21 cellular contexts compared by ENCODE assay signal in genomic region chr2:1818811-1819210, GRCh38.
"Had no signal": no experiment of that assay in that cellular context is flagged by ENCODE, and none has a peak within 500 bp of the region (broad histone marks: within the 10 kb centered on the region; RNA-seq: fewer than 3 reads in every experiment).

No MANE protein-coding gene starts in this region.

- H3K36me3 ChIP-seq: stomach, tibial artery had no signal

- H3K9me3 ChIP-seq: psoas muscle, stomach, tibial artery had no signal

- H3K79me2 ChIP-seq: parathyroid adenoma had no signal

- DNase-seq: activated CD4-positive, alpha-beta T cell treated with anti-CD3 and anti-CD28 coated beads for 1 hour; activated CD4-positive, alpha-beta T cell treated with anti-CD3 and anti-CD28 coated beads, Interleukin-2, amount 50 U/mL, for 1 hour; activated CD8-positive, alpha-beta T cell treated with anti-CD3 and anti-CD28 coated beads for 36 hours; activated naive CD8-positive, alpha-beta T cell treated with anti-CD3 and anti-CD28 coated beads, Interleukin-2, amount 50 U/mL, for 24 hours; activated T-cell treated with anti-CD3 and anti-CD28 coated beads, Interleukin-2, amount 50 U/mL, for 48 hours; dermis blood vessel endothelial cell; effector CD4-positive, alpha-beta T cell; hypothalamus; immature natural killer cell; kidney; left colon; mammary epithelial cell; naive thymus-derived CD4-positive, alpha-beta T cell; stimulated activated CD4-positive, alpha-beta T cell treated with anti-CD3 and anti-CD28 coated beads, Interleukin-15, amount 100 ng/mL, for 24 hours; stimulated activated CD4-positive, alpha-beta T cell treated with anti-CD3 and anti-CD28 coated beads, Interleukin-2, amount 100 ng/mL, for 24 hours; stimulated activated naive B cell treated with anti-CD40 and anti-IgM and Interleukin-4, amounts not matched to agents 10 μg/mL and 1 μg/mL and 100 μg/mL, for 72 hours; stomach; T-helper 2 cell; tibial artery had no signal

- ATAC-seq: activated CD8-positive, alpha-beta T cell treated with anti-CD3 and anti-CD28 coated beads for 36 hours; activated naive CD8-positive, alpha-beta T cell treated with anti-CD3 and anti-CD28 coated beads, Interleukin-2, amount 50 U/mL, for 24 hours; left colon; psoas muscle; stimulated activated naive B cell treated with anti-CD40 and anti-IgM and Interleukin-4, amounts not matched to agents 10 μg/mL and 1 μg/mL and 100 μg/mL, for 72 hours had no signal

- H2AFZ ChIP-seq: parathyroid adenoma had no signal

- H3K4me3 ChIP-seq: psoas muscle, stomach, tibial artery had no signal

- H3K27ac ChIP-seq: parathyroid adenoma, psoas muscle had no signal

- H3K27me3 ChIP-seq: tibial artery had no signal
